ENCODE assay signal across 1 cellular context in genomic region chr9:79209012-79209411, GRCh38.
TF ChIP-seq lines count a peak whose summit lies in the region.

No MANE protein-coding gene starts in this region.

TF ChIP-seq in SK-N-SH treated with all-trans-retinoic acid at 6 μM for 48 hours, 23 proteins besides CTCF, POLR2A, EP300 and RAD21 (continued from another document):
- TF ChIP-seq TSHZ2 (CRISPR knock-in tag; IDR thresholded peaks at IDR 0.05) (no peak), ESRRG (CRISPR knock-in tag; IDR thresholded peaks at IDR 0.05) (no peak), CSDC2 (CRISPR knock-in tag; IDR thresholded peaks at IDR 0.05) (no peak), ZNF70 (CRISPR knock-in tag; IDR thresholded peaks at IDR 0.05) (no peak)
